ENCODE assay signal across 25 cellular contexts in genomic region chr16:67077871-67078270, GRCh38. TPM values are rescaled to one million over a fixed set of nuclear protein-coding genes. Genes with fewer than 3 reads are reported as not detected.
DNase-seq lines count a peak whose midpoint lies in the region; ATAC-seq, FAIRE-seq and TF ChIP-seq lines count a peak whose summit lies in the region.
"Had no signal": no experiment of that assay in that cellular context is flagged by ENCODE, and none has a peak within 500 bp of the region (broad histone marks: within the 10 kb centered on the region; RNA-seq: fewer than 3 reads in every experiment).

No MANE protein-coding gene starts in this region.

- intact Hi-C loops in lower leg skin (cut with DNase I; ENCODE audit: low total_unique reads), result no loop called here

- H3K27ac ChIP-seq in SJCRH30 (no peak overlapping the region), small intestine (ENCODE audit: low read depth in 1 of 2, low read length in 1 of 2) (no peak overlapping the region)
- H3K27ac ChIP-seq: HL-60, SJSA1 had no signal

- TF ChIP-seq CTCF in lower leg skin (IDR thresholded peaks at IDR 0.05), result no peak

- H3K4me1 ChIP-seq in SJCRH30, result peaks cover 8% of the 10 kb centered on the region; the same call in 1 of the 2 replicates
- H3K4me1 ChIP-seq in small intestine (ENCODE audit: control insufficient read depth in 2 of 2, insufficient read depth in 1 of 2, low read depth in 1 of 2, low read length in 1 of 2), result no peaks in the 10 kb centered on the region
- H3K4me1 ChIP-seq: SJSA1 had no signal

- FAIRE-seq in small intestine (lab: Jason Lieb, UNC), result no peak
- FAIRE-seq: D721Med, G401.6, H54 had no signal

- H3K36me3 ChIP-seq in SJCRH30 (peaks cover 46% of the 10 kb centered on the region), small intestine (ENCODE audit: control insufficient read depth in 2 of 2, insufficient read depth in 2 of 2, low read length in 2 of 2) (peaks cover 0 to 4% of the 10 kb centered on the region in 2 donors)

- ATAC-seq in GM18907 (IDR thresholded peaks at IDR 0.05; ENCODE audit: unreplicated experiment) (no peak), GM19397 (IDR thresholded peaks at IDR 0.05; ENCODE audit: unreplicated experiment) (no peak)
- ATAC-seq: PC-3, Right ventricle myocardium inferior, T-cell had no signal

- no peak overlapping the region for H3K4me3 ChIP-seq in SJCRH30
- no peak overlapping the region for H3K4me3 ChIP-seq in small intestine (ENCODE audit: low read depth in 1 of 2, low read length in 2 of 2)
- H3K4me3 ChIP-seq in lower leg skin (ENCODE audit: low read depth, poor library complexity, severe bottlenecking), result no peak overlapping the region
- H3K4me3 ChIP-seq: SJSA1 had no signal

- H3K9me3 ChIP-seq in SJCRH30 (replicated peaks) (no peaks in the 10 kb centered on the region), small intestine (ENCODE audit: control insufficient read depth, low read depth) (no peaks in the 10 kb centered on the region)
- H3K9me3 ChIP-seq: SJSA1 had no signal

- H3K27ac Mint-ChIP-seq in activated T-cell treated with anti-CD3 and anti-CD28 coated beads, Interleukin-2, amount 50 U/mL, for 24 hours, result peak overlapping the region; percentile 33
- H3K27ac Mint-ChIP-seq: IgD-negative memory B cell; T-cell; T-helper 2 cell treated with Interferon-gamma antibody and Interleukin-4, amounts not matched to agents 5 μg/mL and 100 μg/mL, for 36 hours had no signal

- peaks cover 73% of the 10 kb centered on the region for H3K36me3 Mint-ChIP-seq in activated T-cell treated with anti-CD3 and anti-CD28 coated beads, Interleukin-2, amount 50 U/mL, for 24 hours (ENCODE audit: low read depth)

- no peaks in the 10 kb centered on the region for H3K9me3 Mint-ChIP-seq in activated T-cell treated with anti-CD3 and anti-CD28 coated beads, Interleukin-2, amount 50 U/mL, for 24 hours
- H3K9me3 Mint-ChIP-seq: CD4-positive, CD25-positive, alpha-beta regulatory T cell; IgD-negative memory B cell; T-cell; T-helper 2 cell treated with Interferon-gamma antibody and Interleukin-4, amounts not matched to agents 5 μg/mL and 100 μg/mL, for 36 hours had no signal

- H3K27me3 Mint-ChIP-seq in activated T-cell treated with anti-CD3 and anti-CD28 coated beads, Interleukin-2, amount 50 U/mL, for 24 hours, result no peaks in the 10 kb centered on the region
- H3K27me3 Mint-ChIP-seq: CD4-positive, CD25-positive, alpha-beta regulatory T cell; IgD-negative memory B cell; T-cell had no signal

- H3K4me3 Mint-ChIP-seq in activated T-cell treated with anti-CD3 and anti-CD28 coated beads, Interleukin-2, amount 50 U/mL, for 24 hours, result no peak overlapping the region
- H3K4me3 Mint-ChIP-seq: CD4-positive, CD25-positive, alpha-beta regulatory T cell; IgD-negative memory B cell; T-cell; T-helper 2 cell treated with Interferon-gamma antibody and Interleukin-4, amounts not matched to agents 5 μg/mL and 100 μg/mL, for 36 hours had no signal

- H3K27me3 ChIP-seq in SJCRH30, result no peaks in the 10 kb centered on the region
- no peaks in the 10 kb centered on the region for H3K27me3 ChIP-seq in small intestine (ENCODE audit: control insufficient read depth in 2 of 2, insufficient read depth in 2 of 2, low read length in 2 of 2)
- H3K27me3 ChIP-seq: SJSA1 had no signal

- 25 to 74% (median 50%) methylated on average over 4 of the region's 4 CpGs for WGBS in small intestine, 3 donors
- 75 to 78% methylated on average over 4 of the region's 4 CpGs for WGBS in lower leg skin, 2 donors

- H3K4me1 Mint-ChIP-seq in activated T-cell treated with anti-CD3 and anti-CD28 coated beads, Interleukin-2, amount 50 U/mL, for 24 hours (ENCODE audit: low read depth), result peaks cover 3% of the 10 kb centered on the region

- no peak for DNase-seq in activated T-cell treated with anti-CD3 and anti-CD28 coated beads, Interleukin-2, amount 50 U/mL, for 24 hours
- DNase-seq in activated T-cell treated with anti-CD3 and anti-CD28 coated beads, Interleukin-2, amount 50 U/mL, for 48 hours, result no peak
- DNase-seq in NCI-H2107 (lab: John Stamatoyannopoulos, UW), result peak; percentile 67
- DNase-seq in SJCRH30, result peak; percentile 25 to 67
- DNase-seq in small intestine, result peak; percentile 34
- no peak for DNase-seq in lower leg skin (ENCODE audit: low spot score in 2 of 2)
- DNase-seq: CD4-positive, CD25-positive, alpha-beta regulatory T cell; NCI-H1048; NCI-H1417 treated with DMSO at 0.1 percent for 48 hours; NCI-H2081; NCI-H226; NCI-H524; NCI-H774; PC-3; T-cell had no signal

- no peak for TF ChIP-seq POLR2A in lower leg skin (IDR thresholded peaks at IDR 0.05)

RNA-seq across cellular contexts. Expression of gene PHAF1, which starts 31.9 kb away (rescaled TPM):
- 39.5 and 45.2 TPM in 2 replicates for total RNA-seq in SJCRH30 (2014; rRNA removed; shearing (Covaris generic))
- polyA plus RNA-seq in small intestine, result 10 to 100 TPM in 1 of 3 donors, 1 to 10 TPM in 2; 5.9 to 10.5 (median 6.9) TPM
- total RNA-seq in lower leg skin, result 10 to 100 TPM; 39.7 to 51.1 (median 46.8) TPM

RNA-seq across cellular contexts. Expression of gene CBFB, which starts 48.9 kb away (rescaled TPM):
- 136 and 151 TPM in 2 replicates for total RNA-seq in SJCRH30 (2014; rRNA removed; shearing (Covaris generic))
- polyA plus RNA-seq in small intestine, result 10 to 100 TPM in 1 of 3 donors, 1 to 10 TPM in 2; 5.4 to 13.4 (median 8.1) TPM
- 10 to 100 TPM; 42.4 to 76.3 (median 48.2) TPM for total RNA-seq in lower leg skin

Comparison
In these comparisons a context has a peak if more than half of its experiments do, and no peak if none do; other contexts are left out.
1. DNase-seq: peak in NCI-H2107 (single experiment), SJCRH30 (2 of 2) and small intestine (single experiment); none in activated T-cell treated with anti-CD3 and anti-CD28 coated beads, Interleukin-2, amount 50 U/mL, for 24 hours (single experiment), activated T-cell treated with anti-CD3 and anti-CD28 coated beads, Interleukin-2, amount 50 U/mL, for 48 hours (0 of 2) and lower leg skin (0 of 2).